8 cellular contexts compared by ENCODE assay signal in the genomic region with DNA sequence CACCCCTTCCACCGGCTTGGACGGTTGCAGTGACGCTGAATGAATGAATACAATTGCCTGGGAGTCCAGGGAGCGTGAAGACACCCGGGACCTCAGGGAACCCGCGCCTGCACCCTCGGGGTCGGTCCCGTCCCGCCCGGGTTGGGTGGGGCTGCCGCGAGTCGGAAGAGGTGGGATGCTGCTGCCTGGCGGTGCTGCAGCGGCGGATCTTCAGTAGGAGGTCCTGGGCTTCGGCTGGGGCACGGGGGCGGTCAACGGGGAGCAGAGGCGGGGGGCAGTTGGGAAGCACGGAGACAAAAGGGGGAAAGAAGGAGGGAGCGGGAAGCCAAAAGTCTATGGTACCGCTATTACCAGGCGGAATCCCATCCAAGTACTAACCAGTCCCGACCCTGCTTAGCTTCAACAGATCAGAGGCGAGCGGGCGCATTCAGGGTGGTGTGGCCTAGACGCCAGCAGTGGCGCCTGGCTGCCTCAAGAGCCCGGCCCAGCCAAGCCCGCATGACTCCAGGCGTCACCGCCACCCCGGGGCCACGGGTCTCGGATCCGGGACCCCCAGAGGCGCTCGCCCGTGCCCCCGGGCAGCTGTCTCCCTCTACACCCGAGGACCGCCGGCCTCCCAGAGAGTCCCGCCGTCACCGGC. TPM values are rescaled to one million over a fixed set of nuclear protein-coding genes. Genes with fewer than 3 reads are reported as not detected.
DNase-seq lines count a peak whose midpoint lies in the region; ATAC-seq and TF ChIP-seq lines count a peak whose summit lies in the region.
"Not testable (repeated sequence)": the region's sequence is repeated elsewhere in the genome, so short reads cannot be mapped to it uniquely, and the experiment has no call there.

No MANE protein-coding gene starts in this region.

- H3K9me3 Mint-ChIP-seq in CD8-positive, alpha-beta memory T cell, result peaks cover 14 to 29% (median 16%) of the 10 kb centered on the region in 5 donors
- peaks cover 19% of the 10 kb centered on the region for H3K9me3 Mint-ChIP-seq in activated B cell treated with CpG ODN at 0.5 μM for 24 hours
- H3K9me3 Mint-ChIP-seq in activated naive CD4-positive, alpha-beta T cell treated with anti-CD3 and anti-CD28 coated beads for 36 hours, result peaks cover 12% of the 10 kb centered on the region

- H3K36me3 Mint-ChIP-seq in CD8-positive, alpha-beta memory T cell; activated B cell treated with CpG ODN at 0.5 μM for 24 hours (ENCODE audit: low read depth); activated naive CD4-positive, alpha-beta T cell treated with anti-CD3 and anti-CD28 coated beads for 36 hours (ENCODE audit: low read depth): not testable (repeated sequence)

- H3K4me1 ChIP-seq in CD8-positive, alpha-beta memory T cell (ENCODE audit: insufficient read depth, low read length); esophagus squamous epithelium; trophoblast cell (ENCODE audit: control insufficient read depth in 1 of 2, insufficient read depth in 2 of 2, low read length in 2 of 2); upper lobe of left lung: not testable (repeated sequence)

- TF ChIP-seq EP300 in upper lobe of left lung (IDR thresholded peaks at IDR 0.05), result not testable (repeated sequence)

- not testable (repeated sequence) for H4K91ac ChIP-seq in trophoblast cell (ENCODE audit: low read depth, low read length)

- H3K27ac Mint-ChIP-seq in CD8-positive, alpha-beta memory T cell; activated B cell treated with CpG ODN at 0.5 μM for 24 hours; activated naive CD4-positive, alpha-beta T cell treated with anti-CD3 and anti-CD28 coated beads for 36 hours: not testable (repeated sequence)

- not testable (repeated sequence) for H3K18ac ChIP-seq in trophoblast cell (ENCODE audit: low read length)

- intact Hi-C loops in activated B cell treated with CpG ODN at 0.5 μM for 24 hours (cut with micrococcal nuclease); activated naive CD4-positive, alpha-beta T cell treated with anti-CD3 and anti-CD28 coated beads for 36 hours (cut with micrococcal nuclease); esophagus squamous epithelium (cut with DNase I): not testable (repeated sequence)

- not testable (repeated sequence) for H3K14ac ChIP-seq in trophoblast cell (ENCODE audit: low read length)

- H2AFZ ChIP-seq in trophoblast cell (ENCODE audit: insufficient read depth, low read length, poor library complexity), result not testable (repeated sequence)

- not testable (repeated sequence) for H3K4me1 Mint-ChIP-seq in CD8-positive, alpha-beta memory T cell; activated B cell treated with CpG ODN at 0.5 μM for 24 hours; activated naive CD4-positive, alpha-beta T cell treated with anti-CD3 and anti-CD28 coated beads for 36 hours (ENCODE audit: low read depth)

- H2BK12ac ChIP-seq in trophoblast cell (ENCODE audit: low read length), result not testable (repeated sequence)

- 58 to 84% methylated on average over 17 to 23 of the region's 51 CpGs for WGBS in esophagus squamous epithelium, 2 donors
- WGBS in trophoblast cell (ENCODE audit: extremely low coverage, insufficient coverage, insufficient read length), result no CpG with 5 or more reads among the region's 51 CpGs
- WGBS in upper lobe of left lung, 2 donors, result 68 to 70% methylated on average over 14 to 27 of the region's 51 CpGs

- H3K27ac ChIP-seq in CD8-positive, alpha-beta memory T cell (ENCODE audit: low read depth, low read length); HL-60 (replicated peaks); esophagus squamous epithelium; trophoblast cell (ENCODE audit: low read depth, low read length); upper lobe of left lung: not testable (repeated sequence)

- not testable (repeated sequence) for ATAC-seq in activated B cell treated with CpG ODN at 0.5 μM for 24 hours (ENCODE audit: low read depth)
- ATAC-seq in upper lobe of left lung (ENCODE audit: low FRiP score in 2 of 2), result peak in 1 of 2 donors; percentile 38

- H4K8ac ChIP-seq in trophoblast cell (ENCODE audit: low read depth, low read length), result not testable (repeated sequence)

- H3K23ac ChIP-seq in trophoblast cell (ENCODE audit: low read length), result not testable (repeated sequence)

- H3K27me3 ChIP-seq in CD8-positive, alpha-beta memory T cell (ENCODE audit: insufficient read depth, low read length, poor library complexity, severe bottlenecking); HL-60 (ENCODE audit: insufficient read depth, poor library complexity, severe bottlenecking); esophagus squamous epithelium; trophoblast cell (ENCODE audit: insufficient read depth, low read length); upper lobe of left lung: not testable (repeated sequence)

- not testable (repeated sequence) for H3K4me3 Mint-ChIP-seq in CD8-positive, alpha-beta memory T cell; activated naive CD4-positive, alpha-beta T cell treated with anti-CD3 and anti-CD28 coated beads for 36 hours
- peak overlapping the region; percentile 56 for H3K4me3 Mint-ChIP-seq in activated B cell treated with CpG ODN at 0.5 μM for 24 hours

- H4K12ac ChIP-seq in trophoblast cell (ENCODE audit: low read depth, low read length), result peak overlapping the region; percentile 75

- H3K9ac ChIP-seq in trophoblast cell (ENCODE audit: low read length), result not testable (repeated sequence)

- H3K4ac ChIP-seq in trophoblast cell (ENCODE audit: low read depth, low read length), result not testable (repeated sequence)

- H3K4me2 ChIP-seq in trophoblast cell (ENCODE audit: low read length), result peak overlapping the region; percentile 41

- H2BK5ac ChIP-seq in trophoblast cell (ENCODE audit: low read depth, low read length, poor library complexity), result not testable (repeated sequence)

- not testable (repeated sequence) for H2AK5ac ChIP-seq in trophoblast cell (ENCODE audit: low read length)

- peak in 4 of 5 donors; percentile 17 to 58 (median 30) for DNase-seq in CD8-positive, alpha-beta memory T cell
- DNase-seq in HL-60 (ENCODE audit: low read depth in 1 of 2, low spot score in 1 of 2) (peak in 1 of 2 experiments; percentile 25), islet precursor cell (peak; percentile 56), trophoblast cell (peak in 1 of 2 donors; percentile 1), upper lobe of left lung (peak; percentile 30 to 82)
- DNase-seq in activated B cell treated with CpG ODN at 0.5 μM for 24 hours; esophagus squamous epithelium (lab: John Stamatoyannopoulos, UW): not testable (repeated sequence)
- peak; percentile 50 for DNase-seq in activated naive CD4-positive, alpha-beta T cell treated with anti-CD3 and anti-CD28 coated beads for 36 hours

- POLR2A ChIA-PET in CD8-positive, alpha-beta memory T cell (lab: Charles Lee); activated B cell treated with CpG ODN at 0.5 μM for 24 hours (lab: Charles Lee): not testable (repeated sequence)

- TF ChIP-seq POLR2A in esophagus squamous epithelium (IDR thresholded peaks at IDR 0.05); upper lobe of left lung (IDR thresholded peaks at IDR 0.05): not testable (repeated sequence)

- H3K36me3 ChIP-seq in CD8-positive, alpha-beta memory T cell (ENCODE audit: insufficient read depth, low read length); esophagus squamous epithelium; trophoblast cell (ENCODE audit: control insufficient read depth in 1 of 2, insufficient read depth in 2 of 2, low read length in 2 of 2); upper lobe of left lung: not testable (repeated sequence)

- CTCF ChIA-PET in CD8-positive, alpha-beta memory T cell (lab: Charles Lee); activated B cell treated with CpG ODN at 0.5 μM for 24 hours (lab: Charles Lee); activated naive CD4-positive, alpha-beta T cell treated with anti-CD3 and anti-CD28 coated beads for 36 hours (lab: Charles Lee): not testable (repeated sequence)

- H3K79me1 ChIP-seq in trophoblast cell (ENCODE audit: low read length), result not testable (repeated sequence)

- not testable (repeated sequence) for H3K27me3 Mint-ChIP-seq in CD8-positive, alpha-beta memory T cell; activated B cell treated with CpG ODN at 0.5 μM for 24 hours; activated naive CD4-positive, alpha-beta T cell treated with anti-CD3 and anti-CD28 coated beads for 36 hours (ENCODE audit: low read depth)

- not testable (repeated sequence) for TF ChIP-seq CTCF in HL-60 (IDR thresholded peaks at IDR 0.05; ENCODE audit: insufficient read depth, low read length); activated B cell treated with CpG ODN at 0.5 μM for 24 hours (IDR thresholded peaks at IDR 0.05); esophagus squamous epithelium (IDR thresholded peaks at IDR 0.05); upper lobe of left lung (IDR thresholded peaks at IDR 0.05)

- not testable (repeated sequence) for H2BK120ac ChIP-seq in trophoblast cell (ENCODE audit: insufficient read depth, low read length, poor library complexity)

- H3K9me3 ChIP-seq in CD8-positive, alpha-beta memory T cell (ENCODE audit: low read length), result not testable (repeated sequence)
- H3K9me3 ChIP-seq in esophagus squamous epithelium, result peaks cover 0 to 28% (median 6%) of the 10 kb centered on the region in 3 donors
- peaks cover 20% of the 10 kb centered on the region for H3K9me3 ChIP-seq in trophoblast cell (ENCODE audit: insufficient read depth, low read depth, low read length)
- peaks cover 0 to 27% (median 4%) of the 10 kb centered on the region in 4 donors for H3K9me3 ChIP-seq in upper lobe of left lung

- H3K4me3 ChIP-seq in CD8-positive, alpha-beta memory T cell (ENCODE audit: low read length), result not testable (repeated sequence)
- peak overlapping the region; percentile 25 for H3K4me3 ChIP-seq in HL-60 (replicated peaks; ENCODE audit: insufficient read depth, low read length)
- peak overlapping the region in 3 of 4 donors; percentile 19 to 30 (median 23) for H3K4me3 ChIP-seq in esophagus squamous epithelium
- peak overlapping the region; percentile 35 for H3K4me3 ChIP-seq in trophoblast cell (ENCODE audit: low read depth, low read length)
- H3K4me3 ChIP-seq in upper lobe of left lung, result peak overlapping the region in 2 of 4 donors; percentile 11 to 19

- not testable (repeated sequence) for H3K79me2 ChIP-seq in trophoblast cell (ENCODE audit: control insufficient read depth, insufficient read depth, low read length, poor library complexity)

RNA-seq across cellular contexts. Expression of gene ZNG1F, which starts 48.1 kb away (rescaled TPM):
- 10 to 100 TPM in 1 of 2 experiments, 1 to 10 TPM in 1; 7.9 to 11.5 TPM for total RNA-seq in CD8-positive, alpha-beta memory T cell
- 1.9 TPM for polyA plus RNA-seq in CD8-positive, alpha-beta memory T cell
- total RNA-seq in activated B cell treated with CpG ODN at 0.5 μM for 24 hours (13.6 and 17.7 TPM in 2 replicates), esophagus squamous epithelium (10 to 100 TPM in 2 of 4 donors, 1 to 10 TPM in 2; 3.6 to 16.5 (median 10.7) TPM), upper lobe of left lung (10 to 100 TPM in 3 of 6 donors, 1 to 10 TPM in 3; 4.8 to 19.0 (median 9.1) TPM)
- 10 to 100 TPM in 1 of 2 experiments, 1 to 10 TPM in 1; 8.5 to 11.5 TPM for total RNA-seq in activated naive CD4-positive, alpha-beta T cell treated with anti-CD3 and anti-CD28 coated beads for 36 hours
- polyA plus RNA-seq in trophoblast cell (2013), result 3.8 and 4.4 TPM in 2 replicates
